In genomic region chr1:175765293-175765692, GRCh38 we compare ENCODE assay signal across 29 cellular contexts. TPM values are rescaled to one million over a fixed set of nuclear protein-coding genes. Genes with fewer than 3 reads are reported as not detected.
"Had no signal": no experiment of that assay in that cellular context is flagged by ENCODE, and none has a peak within 500 bp of the region (broad histone marks: within the 10 kb centered on the region; RNA-seq: fewer than 3 reads in every experiment).

No MANE protein-coding gene starts in this region.

- H3K4me3 ChIP-seq: ascending aorta, breast epithelium, esophagus muscularis mucosa, gastrocnemius medialis, heart left ventricle had no signal

- H3K36me3 ChIP-seq: ascending aorta, breast epithelium, esophagus muscularis mucosa, gastrocnemius medialis, heart left ventricle had no signal

- DNase-seq: activated CD4-positive, alpha-beta memory T cell treated with anti-CD3 and anti-CD28 coated beads, Interleukin-2, amount 10 ng/mL, durations not matched to agents 7 days and 5 days; activated CD4-positive, alpha-beta T cell treated with anti-CD3 and anti-CD28 coated beads for 1 hour; activated CD4-positive, alpha-beta T cell treated with anti-CD3 and anti-CD28 coated beads for 4 hours; activated CD4-positive, alpha-beta T cell treated with anti-CD3 and anti-CD28 coated beads, Interleukin-2, amount 10 ng/mL, durations not matched to agents 7 days and 5 days; activated CD4-positive, alpha-beta T cell treated with anti-CD3 and anti-CD28 coated beads, Interleukin-2, amount 50 U/mL, for 4 hours; activated CD4-positive, CD25-positive, alpha-beta regulatory T cell; activated CD8-positive, alpha-beta memory T cell treated with anti-CD3 and anti-CD28 coated beads, Interleukin-2, amount 50 U/mL, for 48 hours; activated gamma-delta T cell; activated naive CD4-positive, alpha-beta T cell; activated naive CD4-positive, alpha-beta T cell treated with anti-CD3 and anti-CD28 coated beads, Interleukin-2, amount 10 ng/mL, durations not matched to agents 7 days and 5 days; activated naive CD8-positive, alpha-beta T cell treated with anti-CD3 and anti-CD28 coated beads, Interleukin-2, amount 10 ng/mL, durations not matched to agents 7 days and 5 days; activated T-cell treated with anti-CD3 and anti-CD28 coated beads for 4 hours; activated T-cell treated with anti-CD3 and anti-CD28 coated beads, Interleukin-2, amount 50 U/mL, for 24 hours; activated T-cell treated with anti-CD3 and anti-CD28 coated beads, Interleukin-2, amount 50 U/mL, for 72 hours; cortex of kidney; dermis blood vessel endothelial cell; effector CD4-positive, alpha-beta T cell; effector memory CD8-positive, alpha-beta T cell; erythroblast; foreskin keratinocyte; gastrocnemius medialis; glutamatergic neuron; heart left ventricle; T-helper 17 cell; T1000 had no signal

- H3K27me3 ChIP-seq: ascending aorta, foreskin keratinocyte, gastrocnemius medialis, heart left ventricle had no signal

- ATAC-seq: activated naive CD4-positive, alpha-beta T cell treated with anti-CD3 and anti-CD28 coated beads, Interleukin-2, amount 50 U/mL, for 72 hours; activated T-cell treated with anti-CD3 and anti-CD28 coated beads, Interleukin-2, amount 50 U/mL, for 72 hours; effector memory CD8-positive, alpha-beta T cell; foreskin keratinocyte; gastrocnemius medialis; heart left ventricle; T-helper 17 cell had no signal

- H3K27ac ChIP-seq: ascending aorta, breast epithelium, esophagus muscularis mucosa, foreskin keratinocyte, gastrocnemius medialis, heart left ventricle had no signal

- H3K4me1 ChIP-seq: ascending aorta, breast epithelium, esophagus muscularis mucosa, foreskin keratinocyte, gastrocnemius medialis, heart left ventricle had no signal

- H3K9me3 ChIP-seq: ascending aorta, breast epithelium, esophagus muscularis mucosa, gastrocnemius medialis, heart left ventricle had no signal

RNA-seq across cellular contexts. Expression of gene TNR, which starts 21.9 kb away (rescaled TPM):
- total RNA-seq: activated CD4-positive, alpha-beta memory T cell treated with anti-CD3 and anti-CD28 coated beads, Interleukin-2, amount 10 ng/mL, durations not matched to agents 7 days and 5 days; activated CD4-positive, alpha-beta T cell treated with anti-CD3 and anti-CD28 coated beads, Interleukin-2, amount 10 ng/mL, durations not matched to agents 7 days and 5 days; activated naive CD4-positive, alpha-beta T cell treated with anti-CD3 and anti-CD28 coated beads, Interleukin-2, amount 50 U/mL, for 72 hours; activated naive CD8-positive, alpha-beta T cell treated with anti-CD3 and anti-CD28 coated beads, Interleukin-2, amount 10 ng/mL, durations not matched to agents 7 days and 5 days; activated T-cell treated with anti-CD3 and anti-CD28 coated beads, Interleukin-2, amount 50 U/mL, for 72 hours; ascending aorta; dermis blood vessel endothelial cell; foreskin keratinocyte; gastrocnemius medialis had no signal
- polyA plus RNA-seq: foreskin keratinocyte had no signal
